Comparison of ENCODE assay signal across 24 cellular contexts in genomic region chr10:54682554-54682953, GRCh38.
"Had no signal": no experiment of that assay in that cellular context is flagged by ENCODE, and none has a peak within 500 bp of the region (broad histone marks: within the 10 kb centered on the region; RNA-seq: fewer than 3 reads in every experiment).

No MANE protein-coding gene starts in this region.

- H3K9me3 ChIP-seq: colonic mucosa, esophagus muscularis mucosa, esophagus squamous epithelium, gastrocnemius medialis, gastroesophageal sphincter, heart right ventricle had no signal

- ATAC-seq: effector memory CD8-positive, alpha-beta T cell; esophagus mucosa; foreskin keratinocyte; gastrocnemius medialis; gastroesophageal sphincter; heart left ventricle; heart right ventricle had no signal

- H3K36me3 ChIP-seq: colonic mucosa, esophagus muscularis mucosa, esophagus squamous epithelium, gastrocnemius medialis, gastroesophageal sphincter, heart left ventricle, heart right ventricle had no signal

- H3K27me3 ChIP-seq: colonic mucosa, esophagus muscularis mucosa, esophagus squamous epithelium, foreskin keratinocyte, gastrocnemius medialis, gastroesophageal sphincter, heart left ventricle, heart right ventricle had no signal

- H3K27ac ChIP-seq: colonic mucosa, coronary artery, dorsolateral prefrontal cortex, epithelial cell of prostate, esophagus muscularis mucosa, esophagus squamous epithelium, foreskin keratinocyte, gastrocnemius medialis, gastroesophageal sphincter, heart left ventricle, heart right ventricle had no signal

- H3K4me1 ChIP-seq: colonic mucosa, esophagus muscularis mucosa, esophagus squamous epithelium, foreskin keratinocyte, gastrocnemius medialis, gastroesophageal sphincter, heart left ventricle, heart right ventricle had no signal

- H3K4me3 ChIP-seq: colonic mucosa, coronary artery, dorsolateral prefrontal cortex, esophagus muscularis mucosa, esophagus squamous epithelium, gastrocnemius medialis, gastroesophageal sphincter, heart left ventricle, heart right ventricle had no signal

- DNase-seq: colonic mucosa; cortex of kidney; dermis blood vessel endothelial cell; dorsolateral prefrontal cortex; effector CD4-positive, alpha-beta T cell; effector CD8-positive, alpha-beta T cell; effector memory CD4-positive, alpha-beta T cell; effector memory CD8-positive, alpha-beta T cell; endodermal cell; erythroblast; esophagus squamous epithelium; foreskin fibroblast; foreskin keratinocyte; foreskin melanocyte; gastrocnemius medialis; glutamatergic neuron; head of caudate nucleus; heart left ventricle; heart right ventricle had no signal
